ENCODE assay signal across 10 cellular contexts in the genomic region with DNA sequence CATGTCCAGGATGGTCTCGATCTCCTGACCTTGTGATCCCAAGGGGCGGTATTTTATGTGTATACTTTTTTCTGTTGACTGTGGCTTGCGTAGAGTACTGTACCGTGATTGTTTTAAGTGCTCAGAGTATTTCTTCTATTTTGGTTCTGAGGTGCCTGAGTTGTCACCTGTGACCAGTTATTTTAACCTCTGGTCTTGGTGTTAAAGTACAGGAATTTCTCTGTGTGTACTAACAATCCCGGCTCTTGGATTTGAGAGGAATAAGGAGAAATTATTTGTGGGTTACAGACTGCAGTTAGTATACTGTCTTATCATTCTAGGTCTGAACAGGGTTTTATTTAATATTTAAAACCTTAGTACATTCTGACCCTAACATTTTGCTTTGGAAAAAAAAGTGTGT. TPM values are rescaled to one million over a fixed set of nuclear protein-coding genes. Genes with fewer than 3 reads are reported as not detected.
DNase-seq lines count a peak whose midpoint lies in the region; ATAC-seq, FAIRE-seq and TF ChIP-seq lines count a peak whose summit lies in the region.
"Had no signal": no experiment of that assay in that cellular context is flagged by ENCODE, and none has a peak within 500 bp of the region (broad histone marks: within the 10 kb centered on the region; RNA-seq: fewer than 3 reads in every experiment).

No MANE protein-coding gene starts in this region.

- CTCF ChIA-PET in A549 (lab: Yijun Ruan, JAX) = interaction anchor here (0.9 to 1.2 kb wide), 3 partner anchors 12 to 31 kb away, joined by 3 to 5 read pairs (median 5); no protein-coding TSS in a partner anchor

- H3K4me2 ChIP-seq in A549 = peak overlapping the region; percentile 82

- H3K36me3 ChIP-seq in muscle layer of duodenum (ENCODE audit: control insufficient read depth in 1 of 2, insufficient read depth in 2 of 2, low read length in 2 of 2) = no peaks in the 10 kb centered on the region

- no peaks in the 10 kb centered on the region for H3K9me3 Mint-ChIP-seq in central memory CD8-positive, alpha-beta T cell

- H3K27me3 ChIP-seq in muscle layer of duodenum (ENCODE audit: low read depth, low read length) = no peaks in the 10 kb centered on the region

- no peak for TF ChIP-seq CTCF in A549 (IDR thresholded peaks at IDR 0.05)
- TF ChIP-seq CTCF in HFF-Myc (IDR thresholded peaks at IDR 0.05; ENCODE audit: low read depth, low read length, missing control alignments) = no peak

- H3K4me1 ChIP-seq in A549 = peaks cover 33% of the 10 kb centered on the region
- H3K4me1 ChIP-seq in muscle layer of duodenum (ENCODE audit: control insufficient read depth in 1 of 2, insufficient read depth in 2 of 2, low read length in 2 of 2) = peaks cover 0 to 42% of the 10 kb centered on the region in 2 donors

- peaks cover 18% of the 10 kb centered on the region for H3K36me3 Mint-ChIP-seq in central memory CD8-positive, alpha-beta T cell (ENCODE audit: insufficient read depth)

- DNase-seq in A549 (ENCODE audit: low read depth in 1 of 2, low spot score in 1 of 2) = no peak
- no peak for DNase-seq in HFF-Myc (ENCODE audit: extremely low read depth, low read depth)
- no peak for DNase-seq in central memory CD8-positive, alpha-beta T cell (ENCODE audit: low spot score in 2 of 2)
- no peak for DNase-seq in activated CD8-positive, alpha-beta memory T cell treated with anti-CD3 and anti-CD28 coated beads, Interleukin-2, amount 50 U/mL, for 4 hours
- no peak for DNase-seq in SKM-1 treated with dmso at 0.1 percent for 144 hours (lab: John Stamatoyannopoulos, UW; ENCODE audit: unreplicated experiment)
- DNase-seq in HuH-7 (ENCODE audit: low spot score) = no peak
- no peak for DNase-seq in GM19238 (ENCODE audit: insufficient read length, low spot score)
- DNase-seq: NCI-H2081 treated with DMSO at 0.1 percent for 48 hours; stimulated activated CD4-positive, alpha-beta T cell treated with anti-CD3 and anti-CD28 coated beads, Interleukin-4, amount 100 ng/mL, for 1 hour had no signal

- TF ChIP-seq EP300 in A549 (IDR thresholded peaks at IDR 0.05) = no peak

- no peak for FAIRE-seq in A549 (lab: Jason Lieb, UNC)

- WGBS in A549 (ENCODE audit: missing lambda C conversion rate) = 70% methylated on average over 5 of the region's 5 CpGs

- peak overlapping the region; percentile 35 for H3K27ac Mint-ChIP-seq in central memory CD8-positive, alpha-beta T cell (ENCODE audit: low read depth)

- TF ChIP-seq RAD21 in A549 (conservative IDR thresholded peaks at IDR 0.05 in 1 of 2, IDR thresholded peaks at IDR 0.05 in 1 of 2) = no peak

- H3K27ac ChIP-seq in A549 = no peak overlapping the region; a peak in 1 of 6 replicates
- no peak overlapping the region for H3K27ac ChIP-seq in muscle layer of duodenum (ENCODE audit: low read length)

- H3K27me3 Mint-ChIP-seq in central memory CD8-positive, alpha-beta T cell = no peaks in the 10 kb centered on the region

- H3K4me3 Mint-ChIP-seq in central memory CD8-positive, alpha-beta T cell = no peak overlapping the region

- no peaks in the 10 kb centered on the region for H3K9me3 ChIP-seq in A549
- no peaks in the 10 kb centered on the region for H3K9me3 ChIP-seq in muscle layer of duodenum (ENCODE audit: control insufficient read depth in 1 of 2, low read length in 2 of 2)

- no peak for ATAC-seq in A549
- ATAC-seq in central memory CD8-positive, alpha-beta T cell (replicated peaks; ENCODE audit: extremely low read depth, poor library complexity, severe bottlenecking) = no peak

- POLR2A ChIA-PET in A549 (lab: Yijun Ruan, JAX) = no interaction called here

- TF ChIP-seq POLR2A in A549 (IDR thresholded peaks at IDR 0.05; ENCODE audit: low read length) = no peak

- peaks cover 31% of the 10 kb centered on the region for H3K4me1 Mint-ChIP-seq in central memory CD8-positive, alpha-beta T cell

- peak overlapping the region; percentile 65 for H3K4me3 ChIP-seq in A549
- peak overlapping the region; percentile 78 for H3K4me3 ChIP-seq in HFF-Myc (replicated peaks; ENCODE audit: low read depth, low read length)
- peak overlapping the region; percentile 93 to 99 for H3K4me3 ChIP-seq in muscle layer of duodenum (ENCODE audit: low read depth in 1 of 2, low read length in 2 of 2)

TF ChIP-seq in A549, 52 proteins besides CTCF, POLR2A, EP300 and RAD21:
- TF ChIP-seq MAFK (IDR thresholded peaks at IDR 0.05; ENCODE audit: partially characterized antibody) (no peak), RCOR1 (IDR thresholded peaks at IDR 0.05; ENCODE audit: low read depth, low read length) (no peak)
- TF ChIP-seq, protein P1, sequence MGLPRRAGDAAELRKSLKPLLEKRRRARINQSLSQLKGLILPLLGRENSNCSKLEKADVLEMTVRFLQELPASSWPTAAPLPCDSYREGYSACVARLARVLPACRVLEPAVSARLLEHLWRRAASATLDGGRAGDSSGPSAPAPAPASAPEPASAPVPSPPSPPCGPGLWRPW (IDR thresholded peaks at IDR 0.05) = no peak

RNA-seq across cellular contexts. Expression of a gene that starts 2.0 kb away (rescaled TPM):
- polyA plus RNA-seq in A549 (2011; rRNA removed) = 94.1 and 111 TPM in 2 replicates
- polyA plus RNA-seq in A549 (2012; cell fraction: cytosol; rRNA removed) = 25.2 and 28.8 TPM in 2 replicates
- 42.9 and 52.2 TPM in 2 replicates for polyA plus RNA-seq in A549 (2012; cell fraction: nucleus; rRNA removed)
- polyA plus RNA-seq in A549 (2017; fragmentation: RNase III; extraction: RNeasy Plus Mini Kit Qiagen cat#74134 plus additional on column Dnase treatment) = 44.8 to 46.9 TPM (median 46.3 TPM) in 3 replicates
- polyA minus RNA-seq in A549 (2011; rRNA and poly(A)+ RNA removed) = 113 and 129 TPM in 2 replicates

RNA-seq across cellular contexts. Expression of a gene that starts 43.6 kb away (rescaled TPM):
- polyA plus RNA-seq in A549 (2011; rRNA removed) (not detected in 2 replicates), A549 (2017; fragmentation: RNase III; extraction: RNeasy Plus Mini Kit Qiagen cat#74134 plus additional on column Dnase treatment) (not detected in 3 replicates)
- 0.01 TPM in 1 of 2 replicates, not detected in the other for polyA plus RNA-seq in A549 (2012; cell fraction: cytosol; rRNA removed)
- polyA plus RNA-seq in A549 (2012; cell fraction: nucleus; rRNA removed) = 0.02 and 0.06 TPM in 2 replicates
- polyA minus RNA-seq in A549 (2011; rRNA and poly(A)+ RNA removed) = 0.08 TPM in 1 of 2 replicates, not detected in the other

RNA-seq across cellular contexts. Expression of a gene that starts 57.2 kb away (rescaled TPM):
- polyA plus RNA-seq in A549 (2011; rRNA removed) = 4.2 and 5.0 TPM in 2 replicates
- 3.0 and 4.3 TPM in 2 replicates for polyA plus RNA-seq in A549 (2012; cell fraction: cytosol; rRNA removed)
- polyA plus RNA-seq in A549 (2012; cell fraction: nucleus; rRNA removed) = 4.0 and 6.1 TPM in 2 replicates
- polyA plus RNA-seq in A549 (2017; fragmentation: RNase III; extraction: RNeasy Plus Mini Kit Qiagen cat#74134 plus additional on column Dnase treatment) = 3.4 to 5.1 TPM (median 3.5 TPM) in 3 replicates
- 1.3 and 1.4 TPM in 2 replicates for polyA minus RNA-seq in A549 (2011; rRNA and poly(A)+ RNA removed)
